In the genomic region with DNA sequence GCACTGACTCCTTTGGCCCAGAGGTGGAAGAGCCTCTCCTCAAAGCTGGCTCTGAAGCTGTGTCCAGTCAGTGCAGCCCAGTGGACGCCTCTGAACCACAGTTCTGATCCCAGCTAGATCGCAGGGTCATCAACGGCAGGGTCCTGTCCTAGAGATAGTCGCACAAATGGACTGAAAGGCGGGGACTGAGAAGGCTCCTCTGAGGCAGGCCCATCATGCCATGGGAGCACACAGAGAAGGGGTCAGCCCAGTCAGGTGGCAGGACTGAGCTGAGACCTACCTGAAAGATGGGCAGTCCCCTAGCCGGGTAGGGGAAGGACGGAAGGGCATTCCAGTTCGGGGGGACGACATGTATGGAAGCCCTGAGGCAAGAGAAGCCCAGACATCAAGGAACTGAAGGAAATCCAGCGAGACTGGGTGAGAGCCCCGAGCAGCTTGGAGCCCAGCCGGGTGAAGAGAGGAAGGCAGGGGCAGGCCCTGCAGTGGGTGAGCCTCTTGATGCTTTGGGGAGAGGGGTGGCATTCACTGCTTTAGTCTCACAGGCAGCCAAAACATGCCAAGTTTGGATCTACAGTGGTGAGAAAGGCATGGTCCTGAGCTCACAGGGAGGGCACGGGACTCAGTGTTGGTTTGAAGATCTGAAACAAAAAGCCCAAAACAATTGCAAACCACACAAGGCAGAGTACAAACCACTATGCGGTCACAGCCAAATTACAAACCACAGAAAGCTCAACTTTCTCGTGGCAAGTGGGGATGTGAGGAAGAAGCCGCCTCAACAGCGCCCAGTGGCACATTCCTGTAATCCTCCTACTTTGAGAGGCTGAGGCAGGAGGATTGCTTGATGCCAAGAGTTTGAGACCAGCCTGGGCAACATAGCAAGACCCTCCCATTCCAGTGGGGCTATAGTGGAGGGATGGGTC, we compare ENCODE assay signal across 8 cellular contexts.
DNase-seq lines count a peak whose midpoint lies in the region; TF ChIP-seq lines count a peak whose summit lies in the region.

No MANE protein-coding gene starts in this region.

- peaks cover 24% of the 10 kb centered on the region for H3K4me1 Mint-ChIP-seq in nephron progenitor cell

- DNase-seq in GM04503 (ENCODE audit: low read depth) (peak; percentile 28), NB4 (ENCODE audit: low read depth) (peak; percentile 89), nephron progenitor cell (no peak), NCI-H146 (lab: John Stamatoyannopoulos, UW) (no peak), DMS153 treated with DMSO at 0.1 percent for 48 hours (lab: John Stamatoyannopoulos, UW; ENCODE audit: unreplicated experiment) (no peak), NCI-H2171 (lab: John Stamatoyannopoulos, UW) (no peak), NCI-H524 treated with DMSO at 0.1 percent for 48 hours (lab: John Stamatoyannopoulos, UW) (no peak)
- DNase-seq in central memory CD4-positive, alpha-beta T cell: peak; percentile 39

- no peaks in the 10 kb centered on the region for H3K27me3 Mint-ChIP-seq in nephron progenitor cell (ENCODE audit: low read depth, poor library complexity)

- TF ChIP-seq POLR2A in NB4 (IDR thresholded peaks at IDR 0.05; ENCODE audit: extremely low read depth, insufficient read length): no peak

- peaks cover 22% of the 10 kb centered on the region for H3K36me3 Mint-ChIP-seq in nephron progenitor cell (ENCODE audit: low read depth)

- H3K9me3 Mint-ChIP-seq in nephron progenitor cell: no peaks in the 10 kb centered on the region

- H3K27ac Mint-ChIP-seq in nephron progenitor cell: peak overlapping the region; percentile 98

- TF ChIP-seq CTCF in NB4 (IDR thresholded peaks at IDR 0.05; ENCODE audit: low read depth, low read length): no peak
- no peak for TF ChIP-seq CTCF in nephron progenitor cell (IDR thresholded peaks at IDR 0.05)

- H3K4me3 Mint-ChIP-seq in nephron progenitor cell: no peak overlapping the region

- H3K4me3 ChIP-seq in NB4 (ENCODE audit: low read depth, low read length): no peak overlapping the region

Comparison
In these comparisons a context has a peak if more than half of its experiments do, and no peak if none do; other contexts are left out.
1. DNase-seq: peak in GM04503 (single experiment), NB4 (single experiment) and central memory CD4-positive, alpha-beta T cell (single experiment); none in nephron progenitor cell (single experiment), NCI-H146 (single experiment), DMS153 treated with DMSO at 0.1 percent for 48 hours (single experiment), NCI-H2171 (single experiment) and NCI-H524 treated with DMSO at 0.1 percent for 48 hours (single experiment).